ENCODE assay signal across 1 cellular context in the genomic region with DNA sequence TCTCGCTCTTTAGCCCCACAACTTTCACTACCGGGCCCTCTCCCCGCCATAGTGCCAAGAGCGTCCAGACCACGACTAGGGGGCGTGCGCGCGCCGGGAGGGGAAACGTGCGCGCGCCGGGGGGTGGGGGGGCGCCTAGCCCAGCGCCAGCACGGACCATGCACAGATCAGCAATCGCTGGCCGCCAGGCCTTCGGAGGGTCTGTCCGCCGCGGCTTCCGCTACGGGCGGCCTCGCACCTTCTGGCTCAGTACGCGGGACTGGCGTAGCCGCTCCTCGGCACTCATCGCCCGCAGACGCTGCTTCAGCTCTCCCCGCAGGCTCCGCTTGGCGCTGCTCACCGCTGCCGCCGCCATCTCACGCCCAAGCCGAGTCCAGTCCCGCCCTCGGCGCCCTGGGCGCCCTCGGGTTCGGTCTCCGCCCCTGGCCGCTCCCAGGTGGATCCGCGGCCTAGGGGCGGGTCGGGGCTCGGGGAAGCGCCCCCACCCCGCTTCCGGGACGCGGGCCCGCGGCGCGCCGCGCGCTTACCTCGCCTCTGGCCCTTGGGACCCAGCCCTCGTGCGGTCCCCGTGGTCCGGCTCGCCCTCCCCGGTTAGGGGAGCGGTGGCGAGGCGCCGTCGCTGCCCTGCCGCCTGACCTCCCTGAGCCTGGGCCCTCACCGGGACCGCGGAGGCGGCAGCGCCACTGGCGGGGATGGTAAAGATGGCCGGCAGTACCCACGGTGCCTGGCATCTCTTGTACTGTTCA.
TF ChIP-seq lines count a peak whose summit lies in the region.

Gene MTHFS (minus strand): TSS at position 381 of the 746 bp plus-strand sequence. CDS start 26 bp downstream, at position 355.

TF ChIP-seq in HepG2, 621 proteins besides CTCF, POLR2A, EP300 and RAD21 (continued from another document and continues in another):
- TF ChIP-seq SMAD3 (CRISPR knock-in tag; IDR thresholded peaks at IDR 0.05) (no peak), ATF7 (IDR thresholded peaks at IDR 0.05) (no peak), ATF7 (CRISPR knock-in tag; IDR thresholded peaks at IDR 0.05) (peak; percentile 1; the same call in 1 of the 2 replicates), ZNF546 (CRISPR knock-in tag; conservative IDR thresholded peaks at IDR 0.05) (peak; percentile 67; the same call in 1 of the 2 replicates), MAFK (conservative IDR thresholded peaks at IDR 0.05 in 1 of 2, IDR thresholded peaks at IDR 0.05 in 1 of 2; ENCODE audit: low read length in 2 of 2) (no peak), ZNF362 (CRISPR knock-in tag; IDR thresholded peaks at IDR 0.05; ENCODE audit: borderline replicate concordance) (peak; percentile 18; the same call in 1 of the 2 replicates), CREB1 (IDR thresholded peaks at IDR 0.05) (no peak), CREB1 (CRISPR knock-in tag; IDR thresholded peaks at IDR 0.05) (no peak), ZBTB20 (CRISPR knock-in tag; IDR thresholded peaks at IDR 0.05; ENCODE audit: borderline replicate concordance, low read depth) (no peak), ZNF180 (CRISPR knock-in tag; IDR thresholded peaks at IDR 0.05; ENCODE audit: borderline replicate concordance, low read depth) (no peak), ZNF24 (IDR thresholded peaks at IDR 0.05) (no peak), NCOA1 (CRISPR knock-in tag; IDR thresholded peaks at IDR 0.05) (0 out of 2 replicates have a peak, but pooled peaks have one; percentile 18), HOXA3 (CRISPR knock-in tag; IDR thresholded peaks at IDR 0.05) (peak; percentile 82), ELF4 (CRISPR knock-in tag; IDR thresholded peaks at IDR 0.05; ENCODE audit: borderline replicate concordance) (no peak), ZMYM2 (CRISPR knock-in tag; IDR thresholded peaks at IDR 0.05) (peak; percentile 83), FIP1L1 (IDR thresholded peaks at IDR 0.05; ENCODE audit: borderline replicate concordance, insufficient read depth, low read depth, low read length) (no peak), ZNF343 (CRISPR knock-in tag; IDR thresholded peaks at IDR 0.05) (no peak), HDAC1 (CRISPR knock-in tag; IDR thresholded peaks at IDR 0.05) (peak; percentile 87), ZNF775 (CRISPR knock-in tag; IDR thresholded peaks at IDR 0.05; ENCODE audit: borderline replicate concordance) (no peak), ATF6 (CRISPR knock-in tag; conservative IDR thresholded peaks at IDR 0.05) (no peak), MXD4 (CRISPR knock-in tag; IDR thresholded peaks at IDR 0.05) (peak; percentile 95), ZNF264 (CRISPR knock-in tag; IDR thresholded peaks at IDR 0.05) (no peak; the same call in 1 of the 2 replicates), MAF1 (CRISPR knock-in tag; IDR thresholded peaks at IDR 0.05; ENCODE audit: borderline replicate concordance) (peak; percentile 63; the same call in 1 of the 2 replicates), ZFYVE20 (CRISPR knock-in tag; IDR thresholded peaks at IDR 0.05; ENCODE audit: borderline replicate concordance, low read depth) (peak; percentile 14; the same call in 1 of the 2 replicates), PPARG (CRISPR knock-in tag; conservative IDR thresholded peaks at IDR 0.05) (peak; percentile 25; the same call in 1 of the 2 replicates)
- TF ChIP-seq, protein P1, sequence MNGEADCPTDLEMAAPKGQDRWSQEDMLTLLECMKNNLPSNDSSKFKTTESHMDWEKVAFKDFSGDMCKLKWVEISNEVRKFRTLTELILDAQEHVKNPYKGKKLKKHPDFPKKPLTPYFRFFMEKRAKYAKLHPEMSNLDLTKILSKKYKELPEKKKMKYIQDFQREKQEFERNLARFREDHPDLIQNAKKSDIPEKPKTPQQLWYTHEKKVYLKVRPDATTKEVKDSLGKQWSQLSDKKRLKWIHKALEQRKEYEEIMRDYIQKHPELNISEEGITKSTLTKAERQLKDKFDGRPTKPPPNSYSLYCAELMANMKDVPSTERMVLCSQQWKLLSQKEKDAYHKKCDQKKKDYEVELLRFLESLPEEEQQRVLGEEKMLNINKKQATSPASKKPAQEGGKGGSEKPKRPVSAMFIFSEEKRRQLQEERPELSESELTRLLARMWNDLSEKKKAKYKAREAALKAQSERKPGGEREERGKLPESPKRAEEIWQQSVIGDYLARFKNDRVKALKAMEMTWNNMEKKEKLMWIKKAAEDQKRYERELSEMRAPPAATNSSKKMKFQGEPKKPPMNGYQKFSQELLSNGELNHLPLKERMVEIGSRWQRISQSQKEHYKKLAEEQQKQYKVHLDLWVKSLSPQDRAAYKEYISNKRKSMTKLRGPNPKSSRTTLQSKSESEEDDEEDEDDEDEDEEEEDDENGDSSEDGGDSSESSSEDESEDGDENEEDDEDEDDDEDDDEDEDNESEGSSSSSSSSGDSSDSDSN (CRISPR knock-in tag; IDR thresholded peaks at IDR 0.05), result peak; percentile 97
- TF ChIP-seq, protein P2, sequence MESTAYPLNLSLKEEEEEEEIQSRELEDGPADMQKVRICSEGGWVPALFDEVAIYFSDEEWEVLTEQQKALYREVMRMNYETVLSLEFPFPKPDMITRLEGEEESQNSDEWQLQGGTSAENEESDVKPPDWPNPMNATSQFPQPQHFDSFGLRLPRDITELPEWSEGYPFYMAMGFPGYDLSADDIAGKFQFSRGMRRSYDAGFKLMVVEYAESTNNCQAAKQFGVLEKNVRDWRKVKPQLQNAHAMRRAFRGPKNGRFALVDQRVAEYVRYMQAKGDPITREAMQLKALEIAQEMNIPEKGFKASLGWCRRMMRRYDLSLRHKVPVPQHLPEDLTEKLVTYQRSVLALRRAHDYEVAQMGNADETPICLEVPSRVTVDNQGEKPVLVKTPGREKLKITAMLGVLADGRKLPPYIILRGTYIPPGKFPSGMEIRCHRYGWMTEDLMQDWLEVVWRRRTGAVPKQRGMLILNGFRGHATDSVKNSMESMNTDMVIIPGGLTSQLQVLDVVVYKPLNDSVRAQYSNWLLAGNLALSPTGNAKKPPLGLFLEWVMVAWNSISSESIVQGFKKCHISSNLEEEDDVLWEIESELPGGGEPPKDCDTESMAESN (CRISPR knock-in tag; conservative IDR thresholded peaks at IDR 0.05), result no peak; the same call in 1 of the 2 replicates
- TF ChIP-seq, protein P3, sequence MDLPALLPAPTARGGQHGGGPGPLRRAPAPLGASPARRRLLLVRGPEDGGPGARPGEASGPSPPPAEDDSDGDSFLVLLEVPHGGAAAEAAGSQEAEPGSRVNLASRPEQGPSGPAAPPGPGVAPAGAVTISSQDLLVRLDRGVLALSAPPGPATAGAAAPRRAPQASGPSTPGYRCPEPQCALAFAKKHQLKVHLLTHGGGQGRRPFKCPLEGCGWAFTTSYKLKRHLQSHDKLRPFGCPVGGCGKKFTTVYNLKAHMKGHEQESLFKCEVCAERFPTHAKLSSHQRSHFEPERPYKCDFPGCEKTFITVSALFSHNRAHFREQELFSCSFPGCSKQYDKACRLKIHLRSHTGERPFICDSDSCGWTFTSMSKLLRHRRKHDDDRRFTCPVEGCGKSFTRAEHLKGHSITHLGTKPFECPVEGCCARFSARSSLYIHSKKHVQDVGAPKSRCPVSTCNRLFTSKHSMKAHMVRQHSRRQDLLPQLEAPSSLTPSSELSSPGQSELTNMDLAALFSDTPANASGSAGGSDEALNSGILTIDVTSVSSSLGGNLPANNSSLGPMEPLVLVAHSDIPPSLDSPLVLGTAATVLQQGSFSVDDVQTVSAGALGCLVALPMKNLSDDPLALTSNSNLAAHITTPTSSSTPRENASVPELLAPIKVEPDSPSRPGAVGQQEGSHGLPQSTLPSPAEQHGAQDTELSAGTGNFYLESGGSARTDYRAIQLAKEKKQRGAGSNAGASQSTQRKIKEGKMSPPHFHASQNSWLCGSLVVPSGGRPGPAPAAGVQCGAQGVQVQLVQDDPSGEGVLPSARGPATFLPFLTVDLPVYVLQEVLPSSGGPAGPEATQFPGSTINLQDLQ (CRISPR knock-in tag; IDR thresholded peaks at IDR 0.05), result no peak
- TF ChIP-seq, protein P4, sequence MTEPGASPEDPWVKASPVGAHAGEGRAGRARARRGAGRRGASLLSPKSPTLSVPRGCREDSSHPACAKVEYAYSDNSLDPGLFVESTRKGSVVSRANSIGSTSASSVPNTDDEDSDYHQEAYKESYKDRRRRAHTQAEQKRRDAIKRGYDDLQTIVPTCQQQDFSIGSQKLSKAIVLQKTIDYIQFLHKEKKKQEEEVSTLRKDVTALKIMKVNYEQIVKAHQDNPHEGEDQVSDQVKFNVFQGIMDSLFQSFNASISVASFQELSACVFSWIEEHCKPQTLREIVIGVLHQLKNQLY (CRISPR knock-in tag; IDR thresholded peaks at IDR 0.05), result 0 out of 2 replicates have a peak, but pooled peaks have one; percentile 7
- TF ChIP-seq, protein P5, sequence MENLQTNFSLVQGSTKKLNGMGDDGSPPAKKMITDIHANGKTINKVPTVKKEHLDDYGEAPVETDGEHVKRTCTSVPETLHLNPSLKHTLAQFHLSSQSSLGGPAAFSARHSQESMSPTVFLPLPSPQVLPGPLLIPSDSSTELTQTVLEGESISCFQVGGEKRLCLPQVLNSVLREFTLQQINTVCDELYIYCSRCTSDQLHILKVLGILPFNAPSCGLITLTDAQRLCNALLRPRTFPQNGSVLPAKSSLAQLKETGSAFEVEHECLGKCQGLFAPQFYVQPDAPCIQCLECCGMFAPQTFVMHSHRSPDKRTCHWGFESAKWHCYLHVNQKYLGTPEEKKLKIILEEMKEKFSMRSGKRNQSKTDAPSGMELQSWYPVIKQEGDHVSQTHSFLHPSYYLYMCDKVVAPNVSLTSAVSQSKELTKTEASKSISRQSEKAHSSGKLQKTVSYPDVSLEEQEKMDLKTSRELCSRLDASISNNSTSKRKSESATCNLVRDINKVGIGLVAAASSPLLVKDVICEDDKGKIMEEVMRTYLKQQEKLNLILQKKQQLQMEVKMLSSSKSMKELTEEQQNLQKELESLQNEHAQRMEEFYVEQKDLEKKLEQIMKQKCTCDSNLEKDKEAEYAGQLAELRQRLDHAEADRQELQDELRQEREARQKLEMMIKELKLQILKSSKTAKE (CRISPR knock-in tag; IDR thresholded peaks at IDR 0.05; ENCODE audit: borderline replicate concordance), result 0 out of 2 replicates have a peak, but pooled peaks have one; percentile 48
- TF ChIP-seq, protein P6, sequence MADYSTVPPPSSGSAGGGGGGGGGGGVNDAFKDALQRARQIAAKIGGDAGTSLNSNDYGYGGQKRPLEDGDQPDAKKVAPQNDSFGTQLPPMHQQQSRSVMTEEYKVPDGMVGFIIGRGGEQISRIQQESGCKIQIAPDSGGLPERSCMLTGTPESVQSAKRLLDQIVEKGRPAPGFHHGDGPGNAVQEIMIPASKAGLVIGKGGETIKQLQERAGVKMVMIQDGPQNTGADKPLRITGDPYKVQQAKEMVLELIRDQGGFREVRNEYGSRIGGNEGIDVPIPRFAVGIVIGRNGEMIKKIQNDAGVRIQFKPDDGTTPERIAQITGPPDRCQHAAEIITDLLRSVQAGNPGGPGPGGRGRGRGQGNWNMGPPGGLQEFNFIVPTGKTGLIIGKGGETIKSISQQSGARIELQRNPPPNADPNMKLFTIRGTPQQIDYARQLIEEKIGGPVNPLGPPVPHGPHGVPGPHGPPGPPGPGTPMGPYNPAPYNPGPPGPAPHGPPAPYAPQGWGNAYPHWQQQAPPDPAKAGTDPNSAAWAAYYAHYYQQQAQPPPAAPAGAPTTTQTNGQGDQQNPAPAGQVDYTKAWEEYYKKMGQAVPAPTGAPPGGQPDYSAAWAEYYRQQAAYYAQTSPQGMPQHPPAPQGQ (CRISPR knock-in tag; IDR thresholded peaks at IDR 0.05; ENCODE audit: borderline replicate concordance), result no peak
- TF ChIP-seq, protein P7, sequence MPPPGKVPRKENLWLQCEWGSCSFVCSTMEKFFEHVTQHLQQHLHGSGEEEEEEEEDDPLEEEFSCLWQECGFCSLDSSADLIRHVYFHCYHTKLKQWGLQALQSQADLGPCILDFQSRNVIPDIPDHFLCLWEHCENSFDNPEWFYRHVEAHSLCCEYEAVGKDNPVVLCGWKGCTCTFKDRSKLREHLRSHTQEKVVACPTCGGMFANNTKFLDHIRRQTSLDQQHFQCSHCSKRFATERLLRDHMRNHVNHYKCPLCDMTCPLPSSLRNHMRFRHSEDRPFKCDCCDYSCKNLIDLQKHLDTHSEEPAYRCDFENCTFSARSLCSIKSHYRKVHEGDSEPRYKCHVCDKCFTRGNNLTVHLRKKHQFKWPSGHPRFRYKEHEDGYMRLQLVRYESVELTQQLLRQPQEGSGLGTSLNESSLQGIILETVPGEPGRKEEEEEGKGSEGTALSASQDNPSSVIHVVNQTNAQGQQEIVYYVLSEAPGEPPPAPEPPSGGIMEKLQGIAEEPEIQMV (CRISPR knock-in tag; IDR thresholded peaks at IDR 0.05; ENCODE audit: low read depth), result peak; percentile 67; the same call in 1 of the 2 replicates
- TF ChIP-seq, protein P8, sequence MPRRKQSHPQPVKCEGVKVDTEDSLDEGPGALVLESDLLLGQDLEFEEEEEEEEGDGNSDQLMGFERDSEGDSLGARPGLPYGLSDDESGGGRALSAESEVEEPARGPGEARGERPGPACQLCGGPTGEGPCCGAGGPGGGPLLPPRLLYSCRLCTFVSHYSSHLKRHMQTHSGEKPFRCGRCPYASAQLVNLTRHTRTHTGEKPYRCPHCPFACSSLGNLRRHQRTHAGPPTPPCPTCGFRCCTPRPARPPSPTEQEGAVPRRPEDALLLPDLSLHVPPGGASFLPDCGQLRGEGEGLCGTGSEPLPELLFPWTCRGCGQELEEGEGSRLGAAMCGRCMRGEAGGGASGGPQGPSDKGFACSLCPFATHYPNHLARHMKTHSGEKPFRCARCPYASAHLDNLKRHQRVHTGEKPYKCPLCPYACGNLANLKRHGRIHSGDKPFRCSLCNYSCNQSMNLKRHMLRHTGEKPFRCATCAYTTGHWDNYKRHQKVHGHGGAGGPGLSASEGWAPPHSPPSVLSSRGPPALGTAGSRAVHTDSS (CRISPR knock-in tag; conservative IDR thresholded peaks at IDR 0.05), result no peak; the same call in 1 of the 2 replicates
- TF ChIP-seq, protein P9, sequence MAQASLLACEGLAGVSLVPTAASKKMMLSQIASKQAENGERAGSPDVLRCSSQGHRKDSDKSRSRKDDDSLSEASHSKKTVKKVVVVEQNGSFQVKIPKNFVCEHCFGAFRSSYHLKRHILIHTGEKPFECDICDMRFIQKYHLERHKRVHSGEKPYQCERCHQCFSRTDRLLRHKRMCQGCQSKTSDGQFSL (CRISPR knock-in tag; IDR thresholded peaks at IDR 0.05), result peak; percentile 100
